8 cellular contexts compared by ENCODE assay signal in the genomic region with DNA sequence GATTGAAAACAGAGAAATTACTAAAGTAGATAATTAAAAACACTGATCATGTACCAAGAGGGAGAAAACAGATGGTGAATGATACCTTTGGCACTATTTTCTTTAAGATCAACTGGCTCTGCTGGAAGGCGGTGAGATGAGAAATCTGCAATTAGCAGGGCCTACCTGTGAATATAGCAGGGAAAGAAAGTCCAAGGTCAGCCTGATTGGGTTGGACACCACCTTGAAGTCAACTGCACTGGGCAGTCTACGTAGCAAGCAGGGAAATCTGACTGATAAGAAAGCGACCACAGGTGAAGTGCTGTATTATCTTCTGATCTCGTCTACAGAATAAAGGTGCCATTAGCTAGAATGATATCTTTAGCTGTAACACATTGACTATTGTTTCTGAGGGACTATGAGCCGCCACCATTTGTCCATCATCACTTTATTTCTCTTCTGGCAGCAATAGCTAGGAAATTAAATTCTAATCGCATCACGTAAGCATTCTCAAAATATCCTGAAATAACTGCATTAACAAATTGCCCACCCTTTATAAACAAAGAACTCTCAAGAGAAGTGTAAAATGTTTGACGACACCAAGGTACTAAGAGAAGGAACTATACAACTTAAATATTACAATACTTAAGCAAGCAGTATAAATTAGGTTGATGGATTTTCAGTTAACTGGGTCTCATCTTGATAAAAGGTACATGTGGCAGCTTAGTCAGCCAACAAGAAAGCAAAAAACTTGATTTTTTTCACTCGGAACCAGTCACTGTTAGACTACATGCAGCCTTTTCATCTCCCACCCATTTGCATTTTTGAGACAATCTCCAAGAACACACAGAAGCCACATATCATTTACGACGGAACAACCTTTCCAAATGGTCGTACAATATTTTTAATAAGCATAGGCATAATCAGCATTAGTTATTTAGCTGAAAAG. TPM values are rescaled to one million over a fixed set of nuclear protein-coding genes. Genes with fewer than 3 reads are reported as not detected.
DNase-seq lines count a peak whose midpoint lies in the region; ATAC-seq and TF ChIP-seq lines count a peak whose summit lies in the region.

No MANE protein-coding gene starts in this region.

- no peaks in the 10 kb centered on the region for H3K9me3 ChIP-seq in cardiac muscle cell (ENCODE audit: low read depth)
- no peaks in the 10 kb centered on the region for H3K9me3 ChIP-seq in lower lobe of right lung
- no peaks in the 10 kb centered on the region for H3K9me3 ChIP-seq in upper lobe of right lung

- H3K27ac ChIP-seq in cardiac muscle cell: peak overlapping the region; percentile 67
- H3K27ac ChIP-seq in lower lobe of right lung: peak overlapping the region; percentile 90
- H3K27ac ChIP-seq in upper lobe of right lung: peak overlapping the region; percentile 90

- intact Hi-C loops in Right ventricle myocardium superior (cut with DNase I) (no loop called here), lower lobe of right lung (cut with DNase I) (no loop called here), upper lobe of right lung (cut with DNase I) (no loop called here)

- H3K4me3 ChIP-seq in cardiac muscle cell (peak overlapping the region; percentile 96), astrocyte of the spinal cord (ENCODE audit: low read depth, low read length) (peak overlapping the region; percentile 79), lower lobe of right lung (peak overlapping the region; percentile 87), upper lobe of right lung (peak overlapping the region; percentile 90)

- DNase-seq in cardiac muscle cell (ENCODE audit: low read depth in 1 of 2, low spot score in 1 of 2) (no peak), Right ventricle myocardium superior (no peak), astrocyte of the spinal cord (ENCODE audit: low read depth, low spot score) (no peak), lower lobe of right lung (no peak), upper lobe of right lung (no peak), GM13976 (ENCODE audit: low spot score) (no peak), HPDE6-E6E7 (ENCODE audit: extremely low spot score) (no peak)

- ATAC-seq in Right ventricle myocardium superior (ENCODE audit: poor library complexity): no peak
- ATAC-seq in lower lobe of right lung: no peak
- no peak for ATAC-seq in upper lobe of right lung
- ATAC-seq in HG02678 (IDR thresholded peaks at IDR 0.05; ENCODE audit: unreplicated experiment): no peak

- peaks cover 6% of the 10 kb centered on the region for H3K4me1 ChIP-seq in cardiac muscle cell (ENCODE audit: low read depth)
- peaks cover 28% of the 10 kb centered on the region for H3K4me1 ChIP-seq in lower lobe of right lung
- peaks cover 18% of the 10 kb centered on the region for H3K4me1 ChIP-seq in upper lobe of right lung

- in situ Hi-C loops in astrocyte of the spinal cord (cut with HindIII; ENCODE audit: low sequenced_read_pairs): no loop called here
- in situ Hi-C loops in GM13976 (cut with MboI; ENCODE audit: low sequenced_read_pairs, unreplicated experiment): no loop called here

- no peaks in the 10 kb centered on the region for H3K27me3 ChIP-seq in cardiac muscle cell
- H3K27me3 ChIP-seq in lower lobe of right lung (ENCODE audit: low read depth): no peaks in the 10 kb centered on the region
- H3K27me3 ChIP-seq in upper lobe of right lung: no peaks in the 10 kb centered on the region

- no peaks in the 10 kb centered on the region for H3K36me3 ChIP-seq in cardiac muscle cell
- H3K36me3 ChIP-seq in lower lobe of right lung: no peaks in the 10 kb centered on the region
- no peaks in the 10 kb centered on the region for H3K36me3 ChIP-seq in upper lobe of right lung

- TF ChIP-seq CTCF in cardiac muscle cell (IDR thresholded peaks at IDR 0.05; ENCODE audit: low read depth, low read length) (no peak), astrocyte of the spinal cord (IDR thresholded peaks at IDR 0.05; ENCODE audit: low read depth, low read length) (no peak), lower lobe of right lung (IDR thresholded peaks at IDR 0.05) (no peak), upper lobe of right lung (IDR thresholded peaks at IDR 0.05) (no peak), GM13976 (IDR thresholded peaks at IDR 0.05; ENCODE audit: borderline replicate concordance, control extremely low read depth, extremely low read depth, insufficient read depth, missing control alignments) (no peak)

RNA-seq across cellular contexts. Expression of a gene that starts 1.3 kb away (rescaled TPM):
- 7.2 and 7.5 TPM in 2 replicates for total RNA-seq in cardiac muscle cell
- polyA plus RNA-seq in cardiac muscle cell: 3.9 and 5.9 TPM in 2 replicates
- 8.1 TPM for total RNA-seq in Right ventricle myocardium superior
- 16.5 TPM for total RNA-seq in lower lobe of right lung
- 18.4 TPM for total RNA-seq in upper lobe of right lung
